Comparison of ENCODE assay signal across 24 cellular contexts in genomic region chr11:85767277-85767676, GRCh38.
"Had no signal": no experiment of that assay in that cellular context is flagged by ENCODE, and none has a peak within 500 bp of the region (broad histone marks: within the 10 kb centered on the region; RNA-seq: fewer than 3 reads in every experiment).

No MANE protein-coding gene starts in this region.

- H3K4me3 ChIP-seq: body of pancreas, gastrocnemius medialis, lower lobe of right lung, pancreas, psoas muscle, right atrium auricular region, thoracic aorta had no signal

- H3K36me3 ChIP-seq: gastrocnemius medialis, lower lobe of right lung, pancreas, right atrium auricular region, thoracic aorta had no signal

- ATAC-seq: activated CD4-positive, alpha-beta T cell treated with anti-CD3 and anti-CD28 coated beads for 36 hours; activated CD8-positive, alpha-beta T cell treated with anti-CD3 and anti-CD28 coated beads, Interleukin-2, amount 10 ng/mL, durations not matched to agents 7 days and 5 days; body of pancreas; gastrocnemius medialis; left lobe of liver; lower lobe of right lung; pancreas; psoas muscle had no signal

- H3K4me1 ChIP-seq: body of pancreas, gastrocnemius medialis, lower lobe of right lung, pancreas, psoas muscle, right atrium auricular region had no signal

- H3K27ac Mint-ChIP-seq: activated CD4-positive, alpha-beta T cell treated with anti-CD3 and anti-CD28 coated beads for 36 hours; activated CD8-positive, alpha-beta T cell treated with anti-CD3 and anti-CD28 coated beads, Interleukin-2, amount 10 ng/mL, durations not matched to agents 7 days and 5 days; activated naive CD8-positive, alpha-beta T cell had no signal

- H3K27me3 Mint-ChIP-seq: activated CD4-positive, alpha-beta T cell treated with anti-CD3 and anti-CD28 coated beads for 36 hours; activated naive CD8-positive, alpha-beta T cell had no signal

- H3K27me3 ChIP-seq: body of pancreas, gastrocnemius medialis, pancreas, right atrium auricular region had no signal

- H3K4me3 Mint-ChIP-seq: activated CD4-positive, alpha-beta T cell treated with anti-CD3 and anti-CD28 coated beads for 36 hours; activated CD8-positive, alpha-beta T cell treated with anti-CD3 and anti-CD28 coated beads, Interleukin-2, amount 10 ng/mL, durations not matched to agents 7 days and 5 days; activated naive CD8-positive, alpha-beta T cell; neural crest cell had no signal

- H3K27ac ChIP-seq: body of pancreas, epithelial cell of prostate, gastrocnemius medialis, pancreas, right atrium auricular region, thoracic aorta had no signal

- H3K9me3 ChIP-seq: body of pancreas, gastrocnemius medialis, lower lobe of right lung, pancreas, thoracic aorta had no signal

- DNase-seq: activated CD4-positive, alpha-beta T cell treated with anti-CD3 and anti-CD28 coated beads for 36 hours; activated CD4-positive, CD25-positive, alpha-beta regulatory T cell; activated CD8-positive, alpha-beta T cell treated with anti-CD3 and anti-CD28 coated beads, Interleukin-2, amount 10 ng/mL, durations not matched to agents 7 days and 5 days; activated effector memory CD4-positive, alpha-beta T cell treated with Interleukin-2 at 50 U/mL for 16 hours; activated naive CD4-positive, alpha-beta T cell treated with Interleukin-2 at 50 U/mL for 16 hours; activated T-cell treated with anti-CD3 and anti-CD28 coated beads for 4 hours; aorta; body of pancreas; effector CD8-positive, alpha-beta T cell; gastrocnemius medialis; glutamatergic neuron; islet precursor cell; lower lobe of right lung; mesendoderm; nucleus accumbens; pancreas; psoas muscle; stimulated activated naive CD4-positive, alpha-beta T cell had no signal
